In the genomic region with DNA sequence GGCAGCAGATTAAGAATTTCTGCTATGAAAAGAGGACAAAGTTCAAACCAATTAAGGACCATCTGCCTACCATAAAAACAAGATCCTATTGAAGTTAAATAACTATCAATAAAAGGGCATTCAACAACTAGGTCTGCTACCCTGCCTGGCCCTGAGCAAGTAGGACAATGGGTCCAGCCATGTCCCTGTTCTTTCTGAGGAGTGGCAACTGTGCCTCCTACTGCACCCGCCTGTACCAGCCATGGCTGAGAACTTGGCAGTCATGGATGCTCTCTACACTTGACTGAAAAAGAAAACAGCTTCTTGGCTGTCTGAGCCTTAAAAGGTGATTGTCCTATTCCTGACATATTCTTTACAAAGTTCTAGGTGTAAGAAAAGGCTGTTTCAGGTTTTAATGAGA, we compare ENCODE assay signal across 23 cellular contexts.
DNase-seq lines count a peak whose midpoint lies in the region; ATAC-seq and TF ChIP-seq lines count a peak whose summit lies in the region.
"Had no signal": no experiment of that assay in that cellular context is flagged by ENCODE, and none has a peak within 500 bp of the region (broad histone marks: within the 10 kb centered on the region; RNA-seq: fewer than 3 reads in every experiment).

No MANE protein-coding gene starts in this region.

- DNase-seq in NCI-H82 treated with DMSO at 0.1 percent for 48 hours (lab: John Stamatoyannopoulos, UW; ENCODE audit: unreplicated experiment) (peak; percentile 64), osteocyte (ENCODE audit: extremely low spot score, unreplicated experiment) (no peak), upper lobe of right lung (no peak), MV-4-11 (lab: John Stamatoyannopoulos, UW) (no peak)
- DNase-seq: CD4-positive, alpha-beta T cell; COR-L47; DMS153; HCEC 1CT; MG63; NCI-H1092; NCI-H1436; NCI-H2029; NCI-H2171; NCI-H526; SIG-M5; SK-N-SH had no signal

- no peak overlapping the region for H3K4me3 Mint-ChIP-seq in osteocyte (ENCODE audit: unreplicated experiment)
- H3K4me3 Mint-ChIP-seq: CD4-positive, alpha-beta T cell; GM23338; IgD-negative memory B cell had no signal

- no peaks in the 10 kb centered on the region for H3K27me3 Mint-ChIP-seq in osteocyte (ENCODE audit: unreplicated experiment)
- H3K27me3 Mint-ChIP-seq: CD4-positive, alpha-beta T cell; IgD-negative memory B cell had no signal

- peak; percentile 22 for ATAC-seq in upper lobe of right lung
- no peak for ATAC-seq in HG02678 (IDR thresholded peaks at IDR 0.05; ENCODE audit: unreplicated experiment)
- no peak for ATAC-seq in GM21723 (IDR thresholded peaks at IDR 0.05; ENCODE audit: unreplicated experiment)
- ATAC-seq: GM23338, Panc1 had no signal

- no peaks in the 10 kb centered on the region for H3K9me3 Mint-ChIP-seq in osteocyte (ENCODE audit: unreplicated experiment)
- H3K9me3 Mint-ChIP-seq: CD4-positive, alpha-beta T cell; GM23338; IgD-negative memory B cell had no signal

- no peaks in the 10 kb centered on the region for H3K36me3 ChIP-seq in HEK293 (ENCODE audit: control insufficient read depth in 2 of 2, insufficient read depth in 1 of 2, low read length in 2 of 2)
- no peaks in the 10 kb centered on the region for H3K36me3 ChIP-seq in upper lobe of right lung
- H3K36me3 ChIP-seq: BLaER1, MG63 had no signal

- intact Hi-C loops in upper lobe of right lung (cut with DNase I), result no loop called here

- peak overlapping the region; percentile 70 for H3K27ac Mint-ChIP-seq in osteocyte (ENCODE audit: unreplicated experiment)
- H3K27ac Mint-ChIP-seq: CD4-positive, alpha-beta T cell; GM23338; IgD-negative memory B cell had no signal

- no peaks in the 10 kb centered on the region for H3K9me3 ChIP-seq in HEK293 (ENCODE audit: control insufficient read depth, insufficient read depth, low read depth, low read length)
- H3K9me3 ChIP-seq in upper lobe of right lung, result no peaks in the 10 kb centered on the region
- H3K9me3 ChIP-seq: BLaER1, MG63, SK-N-SH had no signal

- no peak overlapping the region for H3K4me3 ChIP-seq in HEK293 (ENCODE audit: low read depth, low read length)
- H3K4me3 ChIP-seq in upper lobe of right lung, result no peak overlapping the region
- H3K4me3 ChIP-seq: BLaER1, GM23338, MG63 had no signal

- H3K27ac ChIP-seq in HEK293 (ENCODE audit: extremely low read depth, low read depth, low read length), result no peak overlapping the region
- H3K27ac ChIP-seq in upper lobe of right lung, result no peak overlapping the region
- H3K27ac ChIP-seq: BLaER1 had no signal

- POLR2A ChIA-PET in HEK293 (lab: Yijun Ruan, JAX), result no interaction called here

- peaks cover 14% of the 10 kb centered on the region for H3K4me1 ChIP-seq in HEK293 (ENCODE audit: control insufficient read depth, insufficient read depth, low read length)
- no peaks in the 10 kb centered on the region for H3K4me1 ChIP-seq in upper lobe of right lung
- H3K4me1 ChIP-seq: BLaER1 had no signal

- no peaks in the 10 kb centered on the region for H3K27me3 ChIP-seq in upper lobe of right lung
- H3K27me3 ChIP-seq: BLaER1, MG63 had no signal

- H3K36me3 Mint-ChIP-seq in osteocyte (ENCODE audit: unreplicated experiment), result no peaks in the 10 kb centered on the region

- CTCF ChIA-PET in HEK293 (lab: Yijun Ruan, JAX), result interaction anchor here (1.1 kb wide), 1 partner anchor 18 kb away, joined by 3 read pairs; no protein-coding TSS in a partner anchor

- TF ChIP-seq CTCF in HEK293 (tag by site-specific recombination; IDR thresholded peaks at IDR 0.05) (no peak), osteocyte (IDR thresholded peaks at IDR 0.05) (no peak), upper lobe of right lung (IDR thresholded peaks at IDR 0.05) (no peak)

- H3K4me1 Mint-ChIP-seq in osteocyte (ENCODE audit: unreplicated experiment), result peaks cover 60% of the 10 kb centered on the region

TF ChIP-seq in HEK293, 187 proteins besides CTCF, POLR2A, EP300 and RAD21:
- TF ChIP-seq ZNF510 (tag by site-specific recombination; IDR thresholded peaks at IDR 0.05; ENCODE audit: insufficient replicate concordance) (no peak), OSR2 (tag by site-specific recombination; IDR thresholded peaks at IDR 0.05) (0 out of 2 replicates have a peak, but pooled peaks have one; percentile 9)
